ENCODE assay signal across 1 cellular context in genomic region chr7:87316097-87316700, GRCh38.
TF ChIP-seq lines count a peak whose summit lies in the region.

No MANE protein-coding gene starts in this region.

TF ChIP-seq in GM12878, 131 proteins besides CTCF, POLR2A, EP300 and RAD21 (continued from another document):
- peak; percentile 65 for TF ChIP-seq ATF2 (IDR thresholded peaks at IDR 0.05; ENCODE audit: low read length)
- TF ChIP-seq EED (IDR thresholded peaks at IDR 0.05; ENCODE audit: low read depth), result peak; percentile 75
- TF ChIP-seq ATF3 (IDR thresholded peaks at IDR 0.05; ENCODE audit: borderline replicate concordance, extremely low read depth, low read depth, low read length), result no peak
- TF ChIP-seq IKZF2 (IDR thresholded peaks at IDR 0.05), result peak in 1 of 2 experiments; percentile 55; a peak in 2 of 4 replicates
- TF ChIP-seq SIX5 (IDR thresholded peaks at IDR 0.05; ENCODE audit: low read depth, low read length, severe bottlenecking), result no peak
- 0 out of 2 replicates have a peak, but pooled peaks have one; percentile 10 for TF ChIP-seq IRF4 (IDR thresholded peaks at IDR 0.05; ENCODE audit: low read depth, low read length)
- TF ChIP-seq EGR1 (IDR thresholded peaks at IDR 0.05; ENCODE audit: borderline replicate concordance in 1 of 2, low read depth in 2 of 2, low read length in 2 of 2), result no peak
- no peak for TF ChIP-seq CBX5 (IDR thresholded peaks at IDR 0.05; ENCODE audit: low read depth)
- peak; percentile 54 for TF ChIP-seq IKZF1 (conservative IDR thresholded peaks at IDR 0.05)
- TF ChIP-seq SREBF2 (IDR thresholded peaks at IDR 0.05; ENCODE audit: low read length), result no peak
- peak; percentile 60; the same call in 1 of the 2 replicates for TF ChIP-seq BCL11A (IDR thresholded peaks at IDR 0.05; ENCODE audit: low read depth, low read length)
- TF ChIP-seq NFIC (IDR thresholded peaks at IDR 0.05; ENCODE audit: low read depth, low read length), result peak; percentile 93
- TF ChIP-seq MLLT1 (IDR thresholded peaks at IDR 0.05), result no peak
- peak; percentile 57; the same call in 1 of the 2 replicates for TF ChIP-seq GATAD2B (conservative IDR thresholded peaks at IDR 0.05; ENCODE audit: low read depth)
- TF ChIP-seq TBL1XR1 (IDR thresholded peaks at IDR 0.05; ENCODE audit: low read depth, low read length), result 0 out of 2 replicates have a peak, but pooled peaks have one; percentile 47
- 0 out of 2 replicates have a peak, but pooled peaks have one; percentile 51 for TF ChIP-seq MEF2A (IDR thresholded peaks at IDR 0.05; ENCODE audit: insufficient read depth, low read depth, low read length)
- TF ChIP-seq JUNB (IDR thresholded peaks at IDR 0.05), result peak; percentile 59; the same call in 1 of the 2 replicates
- TF ChIP-seq BCL3 (IDR thresholded peaks at IDR 0.05; ENCODE audit: borderline replicate concordance, insufficient read depth, low read depth, low read length, poor library complexity, severe bottlenecking), result peak; percentile 64
- peak; percentile 62; the same call in 1 of the 2 replicates for TF ChIP-seq TCF12 (IDR thresholded peaks at IDR 0.05; ENCODE audit: low read depth, low read length)
- TF ChIP-seq ATF7 (IDR thresholded peaks at IDR 0.05; ENCODE audit: low read depth), result peak; percentile 58; the same call in 1 of the 2 replicates
- TF ChIP-seq DPF2 (IDR thresholded peaks at IDR 0.05), result peak; percentile 32; the same call in 1 of the 2 replicates
- TF ChIP-seq SMARCA5 (IDR thresholded peaks at IDR 0.05), result 0 out of 2 replicates have a peak, but pooled peaks have one; percentile 53
- TF ChIP-seq ZSCAN29 (IDR thresholded peaks at IDR 0.05), result no peak
- peak; percentile 72; the same call in 1 of the 2 replicates for TF ChIP-seq FOXM1 (IDR thresholded peaks at IDR 0.05; ENCODE audit: low read depth, low read length)
- peak; percentile 81 for TF ChIP-seq RELB (IDR thresholded peaks at IDR 0.05; ENCODE audit: low read depth)
TF ChIP-seq in GM12878: peak in this region for 26.
